ENCODE assay signal across 1 cellular context in the genomic region with DNA sequence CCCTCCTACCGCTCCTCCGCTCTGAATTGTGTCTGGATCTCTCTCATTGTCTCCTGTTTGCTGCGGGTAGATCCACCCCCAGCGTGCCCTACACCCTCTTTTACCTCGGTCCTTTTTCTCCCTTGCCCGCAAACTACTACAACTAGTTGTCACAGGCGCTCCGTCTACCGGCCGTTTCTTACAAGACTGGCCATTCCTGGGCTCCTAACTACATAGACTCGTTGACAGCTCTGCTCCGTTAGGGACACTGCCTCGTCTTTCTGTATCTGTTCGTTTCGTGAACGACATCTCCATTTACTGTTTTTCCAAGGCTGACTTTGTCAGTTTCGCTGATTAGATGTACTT.
TF ChIP-seq lines count a peak whose summit lies in the region.

No MANE protein-coding gene starts in this region.

TF ChIP-seq in K562, 482 proteins besides CTCF, POLR2A, EP300 and RAD21 (continued from another document):
- TF ChIP-seq, protein P1, sequence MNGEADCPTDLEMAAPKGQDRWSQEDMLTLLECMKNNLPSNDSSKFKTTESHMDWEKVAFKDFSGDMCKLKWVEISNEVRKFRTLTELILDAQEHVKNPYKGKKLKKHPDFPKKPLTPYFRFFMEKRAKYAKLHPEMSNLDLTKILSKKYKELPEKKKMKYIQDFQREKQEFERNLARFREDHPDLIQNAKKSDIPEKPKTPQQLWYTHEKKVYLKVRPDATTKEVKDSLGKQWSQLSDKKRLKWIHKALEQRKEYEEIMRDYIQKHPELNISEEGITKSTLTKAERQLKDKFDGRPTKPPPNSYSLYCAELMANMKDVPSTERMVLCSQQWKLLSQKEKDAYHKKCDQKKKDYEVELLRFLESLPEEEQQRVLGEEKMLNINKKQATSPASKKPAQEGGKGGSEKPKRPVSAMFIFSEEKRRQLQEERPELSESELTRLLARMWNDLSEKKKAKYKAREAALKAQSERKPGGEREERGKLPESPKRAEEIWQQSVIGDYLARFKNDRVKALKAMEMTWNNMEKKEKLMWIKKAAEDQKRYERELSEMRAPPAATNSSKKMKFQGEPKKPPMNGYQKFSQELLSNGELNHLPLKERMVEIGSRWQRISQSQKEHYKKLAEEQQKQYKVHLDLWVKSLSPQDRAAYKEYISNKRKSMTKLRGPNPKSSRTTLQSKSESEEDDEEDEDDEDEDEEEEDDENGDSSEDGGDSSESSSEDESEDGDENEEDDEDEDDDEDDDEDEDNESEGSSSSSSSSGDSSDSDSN (IDR thresholded peaks at IDR 0.05; ENCODE audit: borderline replicate concordance in 1 of 2, low read depth in 2 of 2, low read length in 2 of 2) = 0 out of 4 replicates have a peak, but pooled peaks of 1 of the 2 experiments have one; percentile 58
- TF ChIP-seq SMARCA4 (IDR thresholded peaks at IDR 0.05) (0 out of 2 replicates have a peak, but pooled peaks have one; percentile 9), HNRNPLL (IDR thresholded peaks at IDR 0.05; ENCODE audit: low read depth, low read length, poor library complexity, severe bottlenecking) (peak; percentile 30), CBFA2T3 (IDR thresholded peaks at IDR 0.05) (no peak), RB1 (IDR thresholded peaks at IDR 0.05; ENCODE audit: low read depth) (peak; percentile 17; the same call in 1 of the 2 replicates), MEIS2 (IDR thresholded peaks at IDR 0.05; ENCODE audit: partially characterized antibody) (peak; percentile 21), ZFP30 (CRISPR knock-in tag; IDR thresholded peaks at IDR 0.05; ENCODE audit: borderline replicate concordance) (no peak)
- TF ChIP-seq, protein P2, sequence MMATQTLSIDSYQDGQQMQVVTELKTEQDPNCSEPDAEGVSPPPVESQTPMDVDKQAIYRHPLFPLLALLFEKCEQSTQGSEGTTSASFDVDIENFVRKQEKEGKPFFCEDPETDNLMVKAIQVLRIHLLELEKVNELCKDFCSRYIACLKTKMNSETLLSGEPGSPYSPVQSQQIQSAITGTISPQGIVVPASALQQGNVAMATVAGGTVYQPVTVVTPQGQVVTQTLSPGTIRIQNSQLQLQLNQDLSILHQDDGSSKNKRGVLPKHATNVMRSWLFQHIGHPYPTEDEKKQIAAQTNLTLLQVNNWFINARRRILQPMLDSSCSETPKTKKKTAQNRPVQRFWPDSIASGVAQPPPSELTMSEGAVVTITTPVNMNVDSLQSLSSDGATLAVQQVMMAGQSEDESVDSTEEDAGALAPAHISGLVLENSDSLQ (IDR thresholded peaks at IDR 0.05) = peak; percentile 22; the same call in 1 of the 2 replicates
- TF ChIP-seq, protein P3, sequence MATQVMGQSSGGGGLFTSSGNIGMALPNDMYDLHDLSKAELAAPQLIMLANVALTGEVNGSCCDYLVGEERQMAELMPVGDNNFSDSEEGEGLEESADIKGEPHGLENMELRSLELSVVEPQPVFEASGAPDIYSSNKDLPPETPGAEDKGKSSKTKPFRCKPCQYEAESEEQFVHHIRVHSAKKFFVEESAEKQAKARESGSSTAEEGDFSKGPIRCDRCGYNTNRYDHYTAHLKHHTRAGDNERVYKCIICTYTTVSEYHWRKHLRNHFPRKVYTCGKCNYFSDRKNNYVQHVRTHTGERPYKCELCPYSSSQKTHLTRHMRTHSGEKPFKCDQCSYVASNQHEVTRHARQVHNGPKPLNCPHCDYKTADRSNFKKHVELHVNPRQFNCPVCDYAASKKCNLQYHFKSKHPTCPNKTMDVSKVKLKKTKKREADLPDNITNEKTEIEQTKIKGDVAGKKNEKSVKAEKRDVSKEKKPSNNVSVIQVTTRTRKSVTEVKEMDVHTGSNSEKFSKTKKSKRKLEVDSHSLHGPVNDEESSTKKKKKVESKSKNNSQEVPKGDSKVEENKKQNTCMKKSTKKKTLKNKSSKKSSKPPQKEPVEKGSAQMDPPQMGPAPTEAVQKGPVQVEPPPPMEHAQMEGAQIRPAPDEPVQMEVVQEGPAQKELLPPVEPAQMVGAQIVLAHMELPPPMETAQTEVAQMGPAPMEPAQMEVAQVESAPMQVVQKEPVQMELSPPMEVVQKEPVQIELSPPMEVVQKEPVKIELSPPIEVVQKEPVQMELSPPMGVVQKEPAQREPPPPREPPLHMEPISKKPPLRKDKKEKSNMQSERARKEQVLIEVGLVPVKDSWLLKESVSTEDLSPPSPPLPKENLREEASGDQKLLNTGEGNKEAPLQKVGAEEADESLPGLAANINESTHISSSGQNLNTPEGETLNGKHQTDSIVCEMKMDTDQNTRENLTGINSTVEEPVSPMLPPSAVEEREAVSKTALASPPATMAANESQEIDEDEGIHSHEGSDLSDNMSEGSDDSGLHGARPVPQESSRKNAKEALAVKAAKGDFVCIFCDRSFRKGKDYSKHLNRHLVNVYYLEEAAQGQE (CRISPR knock-in tag; IDR thresholded peaks at IDR 0.05; ENCODE audit: low read depth) = no peak
- TF ChIP-seq, protein P4, sequence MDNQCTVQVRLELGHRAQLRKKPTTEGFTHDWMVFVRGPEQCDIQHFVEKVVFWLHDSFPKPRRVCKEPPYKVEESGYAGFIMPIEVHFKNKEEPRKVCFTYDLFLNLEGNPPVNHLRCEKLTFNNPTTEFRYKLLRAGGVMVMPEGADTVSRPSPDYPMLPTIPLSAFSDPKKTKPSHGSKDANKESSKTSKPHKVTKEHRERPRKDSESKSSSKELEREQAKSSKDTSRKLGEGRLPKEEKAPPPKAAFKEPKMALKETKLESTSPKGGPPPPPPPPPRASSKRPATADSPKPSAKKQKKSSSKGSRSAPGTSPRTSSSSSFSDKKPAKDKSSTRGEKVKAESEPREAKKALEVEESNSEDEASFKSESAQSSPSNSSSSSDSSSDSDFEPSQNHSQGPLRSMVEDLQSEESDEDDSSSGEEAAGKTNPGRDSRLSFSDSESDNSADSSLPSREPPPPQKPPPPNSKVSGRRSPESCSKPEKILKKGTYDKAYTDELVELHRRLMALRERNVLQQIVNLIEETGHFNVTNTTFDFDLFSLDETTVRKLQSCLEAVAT (IDR thresholded peaks at IDR 0.05) = peak in 1 of 2 experiments; percentile 28; a peak in 1 of 4 replicates
- TF ChIP-seq, protein P5, sequence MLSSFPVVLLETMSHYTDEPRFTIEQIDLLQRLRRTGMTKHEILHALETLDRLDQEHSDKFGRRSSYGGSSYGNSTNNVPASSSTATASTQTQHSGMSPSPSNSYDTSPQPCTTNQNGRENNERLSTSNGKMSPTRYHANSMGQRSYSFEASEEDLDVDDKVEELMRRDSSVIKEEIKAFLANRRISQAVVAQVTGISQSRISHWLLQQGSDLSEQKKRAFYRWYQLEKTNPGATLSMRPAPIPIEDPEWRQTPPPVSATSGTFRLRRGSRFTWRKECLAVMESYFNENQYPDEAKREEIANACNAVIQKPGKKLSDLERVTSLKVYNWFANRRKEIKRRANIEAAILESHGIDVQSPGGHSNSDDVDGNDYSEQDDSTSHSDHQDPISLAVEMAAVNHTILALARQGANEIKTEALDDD (IDR thresholded peaks at IDR 0.05) = peak; percentile 99
TF ChIP-seq in K562: peak in this region for 10.
